In genomic region chr16:59440502-59440901, GRCh38 we compare ENCODE assay signal across 8 cellular contexts.
"Had no signal": no experiment of that assay in that cellular context is flagged by ENCODE, and none has a peak within 500 bp of the region (broad histone marks: within the 10 kb centered on the region; RNA-seq: fewer than 3 reads in every experiment).

No MANE protein-coding gene starts in this region.

- FAIRE-seq: G401.6, GM12878, GM12891, GM12892, GM18507, GM19239 had no signal

- DNase-seq: GDM1, GF-D8 had no signal

- ATAC-seq: GM12878 had no signal

- H3K4me3 ChIP-seq: GM12878 had no signal
